Comparison of ENCODE assay signal across 1 cellular context in the genomic region with DNA sequence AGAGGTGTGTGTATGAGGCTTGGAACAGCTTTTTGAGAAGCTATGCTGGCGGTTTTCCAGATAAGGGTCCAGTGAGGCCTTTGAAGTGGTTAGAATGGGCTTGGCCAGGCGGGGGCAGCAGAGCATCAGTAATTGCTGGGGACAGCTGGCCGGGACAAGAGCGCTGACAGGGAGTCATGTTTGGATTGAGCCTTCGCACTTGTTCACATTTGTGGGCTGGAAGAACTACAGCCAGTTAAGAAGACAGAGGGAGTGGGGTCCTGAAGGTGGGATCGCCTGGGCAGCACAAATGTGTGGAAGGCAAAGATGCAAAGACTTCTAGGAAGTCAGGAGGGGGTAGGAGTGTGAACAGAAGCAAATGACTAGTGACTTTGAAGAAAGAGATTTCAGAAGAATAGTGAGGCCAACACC.
TF ChIP-seq lines count a peak whose summit lies in the region.

No MANE protein-coding gene starts in this region.

TF ChIP-seq in HEK293, 187 proteins besides CTCF, POLR2A, EP300 and RAD21 (continued from another document):
- no peak for TF ChIP-seq ZNF692 (tag by site-specific recombination; IDR thresholded peaks at IDR 0.05)
- no peak for TF ChIP-seq OSR2 (tag by site-specific recombination; IDR thresholded peaks at IDR 0.05)
- no peak for TF ChIP-seq HOXD13 (CRISPR knock-in tag; IDR thresholded peaks at IDR 0.05; ENCODE audit: borderline replicate concordance)
- TF ChIP-seq ZNF660 (tag by site-specific recombination; IDR thresholded peaks at IDR 0.05): 0 out of 2 replicates have a peak, but pooled peaks have one; percentile 46
- TF ChIP-seq PRDM1 (tag by site-specific recombination; IDR thresholded peaks at IDR 0.05): no peak
- no peak for TF ChIP-seq ZNF175 (tag by site-specific recombination; IDR thresholded peaks at IDR 0.05)
- no peak for TF ChIP-seq ZNF121 (tag by site-specific recombination; IDR thresholded peaks at IDR 0.05)
- no peak for TF ChIP-seq ZNF518A (tag by site-specific recombination; conservative IDR thresholded peaks at IDR 0.05; ENCODE audit: low read depth)
- TF ChIP-seq BCL11B (tag by site-specific recombination; IDR thresholded peaks at IDR 0.05; ENCODE audit: low read depth): no peak
- TF ChIP-seq ZBTB21 (tag by site-specific recombination; IDR thresholded peaks at IDR 0.05): no peak
- TF ChIP-seq ZNF654 (tag by site-specific recombination; IDR thresholded peaks at IDR 0.05; ENCODE audit: low read depth): peak; percentile 98
- TF ChIP-seq, protein P1, sequence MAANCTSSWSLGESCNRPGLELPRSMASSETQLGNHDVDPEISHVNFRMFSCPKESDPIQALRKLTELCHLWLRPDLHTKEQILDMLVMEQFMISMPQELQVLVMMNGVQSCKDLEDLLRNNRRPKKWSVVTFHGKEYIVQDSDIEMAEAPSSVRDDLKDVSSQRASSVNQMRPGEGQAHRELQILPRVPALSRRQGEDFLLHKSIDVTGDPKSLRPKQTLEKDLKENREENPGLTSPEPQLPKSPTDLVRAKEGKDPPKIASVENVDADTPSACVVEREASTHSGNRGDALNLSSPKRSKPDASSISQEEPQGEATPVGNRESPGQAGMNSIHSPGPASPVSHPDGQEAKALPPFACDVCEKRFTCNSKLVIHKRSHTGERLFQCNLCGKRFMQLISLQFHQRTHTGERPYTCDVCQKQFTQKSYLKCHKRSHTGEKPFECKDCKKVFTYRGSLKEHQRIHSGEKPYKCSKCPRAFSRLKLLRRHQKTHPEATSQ (tag by site-specific recombination; IDR thresholded peaks at IDR 0.05): no peak
- no peak for TF ChIP-seq ZNF311 (tag by site-specific recombination; IDR thresholded peaks at IDR 0.05; ENCODE audit: borderline replicate concordance)
- 0 out of 2 replicates have a peak, but pooled peaks have one; percentile 18 for TF ChIP-seq ZNF600 (tag by site-specific recombination; IDR thresholded peaks at IDR 0.05)
- TF ChIP-seq TRIM28 (IDR thresholded peaks at IDR 0.05; ENCODE audit: borderline replicate concordance, low read length): no peak
- TF ChIP-seq, protein P2, sequence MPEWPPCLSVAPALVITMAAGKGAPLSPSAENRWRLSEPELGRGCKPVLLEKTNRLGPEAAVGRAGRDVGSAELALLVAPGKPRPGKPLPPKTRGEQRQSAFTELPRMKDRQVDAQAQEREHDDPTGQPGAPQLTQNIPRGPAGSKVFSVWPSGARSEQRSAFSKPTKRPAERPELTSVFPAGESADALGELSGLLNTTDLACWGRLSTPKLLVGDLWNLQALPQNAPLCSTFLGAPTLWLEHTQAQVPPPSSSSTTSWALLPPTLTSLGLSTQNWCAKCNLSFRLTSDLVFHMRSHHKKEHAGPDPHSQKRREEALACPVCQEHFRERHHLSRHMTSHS (tag by site-specific recombination; IDR thresholded peaks at IDR 0.05): no peak
